Comparison of ENCODE assay signal across 20 cellular contexts in the genomic region with DNA sequence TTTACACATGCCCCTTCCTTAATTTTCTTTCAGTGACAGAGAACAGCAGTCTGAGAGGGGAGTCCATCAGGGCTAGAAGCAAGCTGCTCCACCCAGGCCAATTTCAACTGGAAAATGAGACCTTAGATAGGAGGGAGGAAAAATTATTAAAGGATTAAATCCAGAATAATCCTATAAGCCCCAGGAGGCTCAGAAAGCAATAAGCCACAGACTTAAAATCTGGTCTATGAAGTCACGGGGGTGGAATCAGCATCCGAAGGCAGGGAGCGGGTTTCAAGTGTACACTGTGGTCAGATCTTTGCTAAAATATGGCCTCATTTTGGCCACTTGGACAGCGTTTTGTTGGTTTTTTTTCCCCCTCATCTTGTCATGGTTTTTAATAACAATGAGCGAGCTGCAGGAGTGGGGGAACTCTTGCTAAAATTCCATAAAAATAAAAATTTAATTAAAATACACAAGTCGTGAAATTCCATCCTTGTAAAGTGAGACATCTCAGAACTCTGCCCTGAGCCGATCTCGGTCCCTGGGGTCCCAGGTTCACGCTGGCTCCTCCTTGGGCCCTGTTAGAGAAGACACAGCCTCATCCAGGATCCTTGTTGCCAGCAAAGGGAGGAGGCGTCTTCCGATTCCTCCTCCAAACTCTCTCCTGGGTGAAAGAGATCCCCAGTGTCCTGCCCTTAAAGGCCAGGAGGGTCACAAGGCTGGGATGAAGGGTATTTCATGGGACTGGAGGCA. TPM values are rescaled to one million over a fixed set of nuclear protein-coding genes. Genes with fewer than 3 reads are reported as not detected.
DNase-seq lines count a peak whose midpoint lies in the region; ATAC-seq and TF ChIP-seq lines count a peak whose summit lies in the region.
"Had no signal": no experiment of that assay in that cellular context is flagged by ENCODE, and none has a peak within 500 bp of the region (broad histone marks: within the 10 kb centered on the region; RNA-seq: fewer than 3 reads in every experiment).

No MANE protein-coding gene starts in this region.

- TF ChIP-seq CTCF in retinal pigment epithelial cell (conservative IDR thresholded peaks at IDR 0.05; ENCODE audit: low read depth, low read length) (no peak), hepatocyte (IDR thresholded peaks at IDR 0.05; ENCODE audit: poor library complexity) (no peak)

- 84% methylated on average over 11 of the region's 11 CpGs for WGBS in hepatocyte (ENCODE audit: low lambda C conversion rate, missing lambda C conversion rate)

- no peak overlapping the region for H2AFZ ChIP-seq in hepatocyte

- no peaks in the 10 kb centered on the region for H3K9me3 ChIP-seq in hepatocyte (ENCODE audit: low read depth)
- H3K9me3 ChIP-seq: BLaER1, HAP-1 had no signal

- peak; percentile 87 for DNase-seq in D341Med (ENCODE audit: low spot score)
- peak; percentile 91 to 95 for DNase-seq in NCI-H524 (lab: John Stamatoyannopoulos, UW)
- DNase-seq in left kidney (ENCODE audit: low read depth, low spot score), result peak; percentile 47
- DNase-seq in retinal pigment epithelial cell (ENCODE audit: low read depth), result peak; percentile 44
- no peak for DNase-seq in hepatocyte (ENCODE audit: low spot score)
- DNase-seq in activated CD8-positive, alpha-beta memory T cell treated with anti-CD3 and anti-CD28 coated beads, Interleukin-2, amount 50 U/mL, for 4 hours, result no peak
- no peak for DNase-seq in AG08395 (ENCODE audit: low spot score)
- DNase-seq: Calu3; CD8-positive, alpha-beta T cell; DMS79; NCI-H1092 treated with DMSO at 0.1 percent for 48 hours; NCI-H1694; NCI-H2081 treated with DMSO at 0.1 percent for 48 hours; NCI-H446 treated with DMSO at 0.1 percent for 48 hours; NCI-H748 treated with DMSO at 0.1 percent for 48 hours; SIG-M5 had no signal

- peaks cover 4% of the 10 kb centered on the region for H3K4me1 ChIP-seq in hepatocyte (ENCODE audit: insufficient read depth)
- H3K4me1 ChIP-seq: BLaER1, HAP-1 had no signal

- no peak overlapping the region for H3K27ac ChIP-seq in hepatocyte
- H3K27ac ChIP-seq: BLaER1 had no signal

- no peak for ATAC-seq in HG03521 (IDR thresholded peaks at IDR 0.05; ENCODE audit: unreplicated experiment)
- ATAC-seq: CD8-positive, alpha-beta T cell; K562 had no signal

- H3K36me3 ChIP-seq in hepatocyte (replicated peaks; ENCODE audit: insufficient read depth, low read depth), result no peaks in the 10 kb centered on the region
- H3K36me3 ChIP-seq: BLaER1, HAP-1 had no signal

- H3K4me3 ChIP-seq in retinal pigment epithelial cell (ENCODE audit: low read length), result no peak overlapping the region
- no peak overlapping the region for H3K4me3 ChIP-seq in hepatocyte
- H3K4me3 ChIP-seq: BLaER1, HAP-1, K562 had no signal

- no peaks in the 10 kb centered on the region for H3K27me3 ChIP-seq in hepatocyte
- H3K27me3 ChIP-seq: BLaER1 had no signal

- H3K4me2 ChIP-seq in hepatocyte, result no peak overlapping the region
- H3K4me2 ChIP-seq: BLaER1 had no signal

- H4K20me1 ChIP-seq in hepatocyte (ENCODE audit: insufficient read depth, poor library complexity, severe bottlenecking), result no peaks in the 10 kb centered on the region
- H4K20me1 ChIP-seq: BLaER1 had no signal

- H3K79me2 ChIP-seq in hepatocyte, result no peaks in the 10 kb centered on the region

- no peaks in the 10 kb centered on the region for H3K9me2 ChIP-seq in hepatocyte (replicated peaks; ENCODE audit: insufficient read depth)

RNA-seq across cellular contexts. Expression of gene ETV4, which starts 51.7 kb away (rescaled TPM):
- total RNA-seq in hepatocyte, result 10.7 and 12.8 TPM in 2 replicates
- polyA plus RNA-seq in hepatocyte, result 11.1 and 14.8 TPM in 2 replicates
- total RNA-seq: CD8-positive, alpha-beta T cell had no signal

Comparison
In these comparisons a context has a peak if more than half of its experiments do, and no peak if none do; other contexts are left out.
1. DNase-seq: peak in D341Med (single experiment), NCI-H524 (2 of 2), left kidney (single experiment) and retinal pigment epithelial cell (single experiment); none in hepatocyte (single experiment), activated CD8-positive, alpha-beta memory T cell treated with anti-CD3 and anti-CD28 coated beads, Interleukin-2, amount 50 U/mL, for 4 hours (single experiment) and AG08395 (single experiment).